ENCODE assay signal across 11 cellular contexts in genomic region chr5:139985733-139986132, GRCh38. TPM values are rescaled to one million over a fixed set of nuclear protein-coding genes. Genes with fewer than 3 reads are reported as not detected.
A peak's percentile ranks its signal among the peaks of the same experiment; 100 is the strongest.
DNase-seq lines count a peak whose midpoint lies in the region; ATAC-seq and TF ChIP-seq lines count a peak whose summit lies in the region.
"Had no signal": no experiment of that assay in that cellular context is flagged by ENCODE, and none has a peak within 500 bp of the region (broad histone marks: within the 10 kb centered on the region; RNA-seq: fewer than 3 reads in every experiment).

No MANE protein-coding gene starts in this region.

- intact Hi-C loops in activated naive CD4-positive, alpha-beta T cell treated with anti-CD3 and anti-CD28 coated beads for 36 hours (cut with micrococcal nuclease): no loop called here
- intact Hi-C loops in ascending aorta (cut with DNase I): no loop called here

- DNase-seq in G401 (ENCODE audit: low spot score): peak; percentile 89
- peak; percentile 80 for DNase-seq in NCI-H226
- peak; percentile 82 for DNase-seq in cerebellum (ENCODE audit: low spot score)
- DNase-seq in nephron progenitor cell: no peak
- no peak for DNase-seq in activated naive CD4-positive, alpha-beta T cell treated with anti-CD3 and anti-CD28 coated beads for 36 hours
- DNase-seq in NCI-H1436 treated with DMSO at 0.1 percent for 48 hours (lab: John Stamatoyannopoulos, UW): no peak
- DNase-seq in ascending aorta (ENCODE audit: low spot score in 2 of 2): no peak
- DNase-seq: activated CD4-positive, alpha-beta T cell treated with anti-CD3 and anti-CD28 coated beads for 1 hour; NCI-H2029 had no signal

- peaks cover 26% of the 10 kb centered on the region for H3K27me3 Mint-ChIP-seq in nephron progenitor cell (ENCODE audit: low read depth, poor library complexity)
- peaks cover 14% of the 10 kb centered on the region for H3K27me3 Mint-ChIP-seq in activated naive CD4-positive, alpha-beta T cell treated with anti-CD3 and anti-CD28 coated beads for 36 hours (ENCODE audit: low read depth)

- H3K36me3 Mint-ChIP-seq in nephron progenitor cell (ENCODE audit: low read depth): no peaks in the 10 kb centered on the region
- H3K36me3 Mint-ChIP-seq in activated naive CD4-positive, alpha-beta T cell treated with anti-CD3 and anti-CD28 coated beads for 36 hours (ENCODE audit: low read depth): no peaks in the 10 kb centered on the region

- in situ Hi-C loops in G401 (cut with HindIII; ENCODE audit: low sequenced_read_pairs): no loop called here

- CTCF ChIA-PET in activated naive CD4-positive, alpha-beta T cell treated with anti-CD3 and anti-CD28 coated beads for 36 hours (lab: Charles Lee): interaction anchor here (1.4 kb wide), 1 partner anchor 17 kb away, joined by 6 read pairs; no protein-coding TSS in a partner anchor

- H3K4me3 Mint-ChIP-seq in nephron progenitor cell: no peak overlapping the region
- no peak overlapping the region for H3K4me3 Mint-ChIP-seq in activated naive CD4-positive, alpha-beta T cell treated with anti-CD3 and anti-CD28 coated beads for 36 hours
- H3K4me3 Mint-ChIP-seq: central memory CD8-positive, alpha-beta T cell had no signal

- no peaks in the 10 kb centered on the region for H3K9me3 ChIP-seq in ascending aorta

- no peak overlapping the region for H3K4me3 ChIP-seq in ascending aorta

- H3K36me3 ChIP-seq in ascending aorta: no peaks in the 10 kb centered on the region

- peak overlapping the region; percentile 36 for H3K27ac Mint-ChIP-seq in nephron progenitor cell
- H3K27ac Mint-ChIP-seq in activated naive CD4-positive, alpha-beta T cell treated with anti-CD3 and anti-CD28 coated beads for 36 hours: no peak overlapping the region

- peaks cover 28% of the 10 kb centered on the region for H3K4me1 Mint-ChIP-seq in nephron progenitor cell
- peaks cover 2% of the 10 kb centered on the region for H3K4me1 Mint-ChIP-seq in activated naive CD4-positive, alpha-beta T cell treated with anti-CD3 and anti-CD28 coated beads for 36 hours (ENCODE audit: low read depth)
- H3K4me1 Mint-ChIP-seq: central memory CD8-positive, alpha-beta T cell had no signal

- H3K27ac ChIP-seq in ascending aorta: no peak overlapping the region

- no peaks in the 10 kb centered on the region for H3K4me1 ChIP-seq in ascending aorta

- TF ChIP-seq CTCF in nephron progenitor cell (IDR thresholded peaks at IDR 0.05): no peak
- TF ChIP-seq CTCF in ascending aorta (IDR thresholded peaks at IDR 0.05): no peak

- ATAC-seq in HG03095 (IDR thresholded peaks at IDR 0.05; ENCODE audit: unreplicated experiment): no peak

- H3K27me3 ChIP-seq in ascending aorta: no peaks in the 10 kb centered on the region

- H3K9me3 Mint-ChIP-seq in nephron progenitor cell: no peaks in the 10 kb centered on the region
- H3K9me3 Mint-ChIP-seq in activated naive CD4-positive, alpha-beta T cell treated with anti-CD3 and anti-CD28 coated beads for 36 hours: no peaks in the 10 kb centered on the region
- H3K9me3 Mint-ChIP-seq: central memory CD8-positive, alpha-beta T cell had no signal

RNA-seq across cellular contexts. Expression of gene NRG2, which starts 57.4 kb away (rescaled TPM):
- 1.5 and 2.0 TPM in 2 replicates for total RNA-seq in G401 (2014; rRNA removed; shearing (Covaris generic))
- total RNA-seq in cerebellum (5.1 TPM), ascending aorta (12.8 TPM)
- total RNA-seq in activated naive CD4-positive, alpha-beta T cell treated with anti-CD3 and anti-CD28 coated beads for 36 hours: not detected

Comparison
In these comparisons a context has a peak if more than half of its experiments do, and no peak if none do; other contexts are left out.
1. DNase-seq: peak in G401 (single experiment), NCI-H226 (single experiment) and cerebellum (single experiment); none in nephron progenitor cell (single experiment), activated naive CD4-positive, alpha-beta T cell treated with anti-CD3 and anti-CD28 coated beads for 36 hours (single experiment), NCI-H1436 treated with DMSO at 0.1 percent for 48 hours (single experiment) and ascending aorta (0 of 2).